In genomic region chr16:4868046-4868445, GRCh38 we compare ENCODE assay signal across 19 cellular contexts. TPM values are rescaled to one million over a fixed set of nuclear protein-coding genes. Genes with fewer than 3 reads are reported as not detected.
DNase-seq lines count a peak whose midpoint lies in the region; ATAC-seq and TF ChIP-seq lines count a peak whose summit lies in the region.
"Had no signal": no experiment of that assay in that cellular context is flagged by ENCODE, and none has a peak within 500 bp of the region (broad histone marks: within the 10 kb centered on the region; RNA-seq: fewer than 3 reads in every experiment).

No MANE protein-coding gene starts in this region.

- H4K20me1 ChIP-seq in neural progenitor cell (ENCODE audit: low read depth): peaks cover 49% of the 10 kb centered on the region

- ATAC-seq in GM19468 (IDR thresholded peaks at IDR 0.05; ENCODE audit: extremely low read depth, unreplicated experiment) (peak; percentile 32), HG03159 (IDR thresholded peaks at IDR 0.05; ENCODE audit: unreplicated experiment) (no peak)

- H2AFZ ChIP-seq in neural progenitor cell (replicated peaks): no peak overlapping the region

- H3K4me2 ChIP-seq in neural progenitor cell: no peak overlapping the region

- CTCF ChIA-PET in Calu3 (lab: Charles Lee): interaction anchor here (1.4 to 2.3 kb wide), 2 partner anchors 47 to 68 kb away, joined by 3 to 9 read pairs; no protein-coding TSS in a partner anchor

- H3K27me3 ChIP-seq in neutrophil: no peaks in the 10 kb centered on the region
- H3K27me3 ChIP-seq in neural progenitor cell: no peaks in the 10 kb centered on the region
- H3K27me3 ChIP-seq: ovary, SJSA1, uterus had no signal

- intact Hi-C loops in Calu3 (cut with micrococcal nuclease; ENCODE audit: unreplicated experiment): loop anchor here (2.0 kb wide), 1 partner anchor 15 kb away; no protein-coding TSS in a partner anchor

- H3K4me1 ChIP-seq in neutrophil (ENCODE audit: control insufficient read depth in 1 of 2, insufficient read depth in 1 of 2, low read depth in 1 of 2, low read length in 1 of 2): peaks cover 66 to 75% of the 10 kb centered on the region in 2 experiments
- H3K4me1 ChIP-seq in neural progenitor cell: no peaks in the 10 kb centered on the region
- H3K4me1 ChIP-seq: SJSA1, uterus had no signal

- H3K36me3 ChIP-seq in neutrophil: peaks cover 65% of the 10 kb centered on the region
- no peaks in the 10 kb centered on the region for H3K36me3 ChIP-seq in neural progenitor cell
- H3K36me3 ChIP-seq: ovary, uterus had no signal

- H3K9ac ChIP-seq in neural progenitor cell: no peak overlapping the region

- H3K36me3 Mint-ChIP-seq in Calu3 (ENCODE audit: insufficient read depth, unreplicated experiment) (peaks cover 43% of the 10 kb centered on the region), brain (peaks cover 49% of the 10 kb centered on the region), neural progenitor cell (peaks cover 19% of the 10 kb centered on the region), endothelial cell (ENCODE audit: low read depth, unreplicated experiment) (peaks cover 47% of the 10 kb centered on the region)

- H3K27me3 Mint-ChIP-seq in Calu3 (ENCODE audit: unreplicated experiment): no peaks in the 10 kb centered on the region
- peaks cover 5% of the 10 kb centered on the region for H3K27me3 Mint-ChIP-seq in brain
- H3K27me3 Mint-ChIP-seq in neural progenitor cell (ENCODE audit: insufficient read depth, low read depth): peaks cover 5% of the 10 kb centered on the region
- peaks cover 4% of the 10 kb centered on the region for H3K27me3 Mint-ChIP-seq in endothelial cell (ENCODE audit: unreplicated experiment)
- H3K27me3 Mint-ChIP-seq: activated CD4-positive, alpha-beta memory T cell treated with anti-CD3 and anti-CD28 coated beads, Interleukin-2, amount 10 ng/mL, durations not matched to agents 7 days and 5 days; activated naive CD4-positive, alpha-beta T cell treated with anti-CD3 and anti-CD28 coated beads, Interleukin-2, amount 10 ng/mL, durations not matched to agents 7 days and 5 days; IgD-negative memory B cell had no signal

- H3K4me3 ChIP-seq in neutrophil (ENCODE audit: low read depth in 1 of 2, low read length in 1 of 2) (no peak overlapping the region), neural progenitor cell (no peak overlapping the region)
- H3K4me3 ChIP-seq: ovary, SJSA1, uterus had no signal

- TF ChIP-seq CTCF in Calu3 (IDR thresholded peaks at IDR 0.05; ENCODE audit: unreplicated experiment) (no peak), brain (conservative IDR thresholded peaks at IDR 0.05) (no peak), neutrophil (IDR thresholded peaks at IDR 0.05) (no peak), neural progenitor cell (IDR thresholded peaks at IDR 0.05) (no peak), endothelial cell (IDR thresholded peaks at IDR 0.05; ENCODE audit: unreplicated experiment) (no peak)

- H3K4me1 Mint-ChIP-seq in Calu3 (ENCODE audit: low read depth, unreplicated experiment): peaks cover 41% of the 10 kb centered on the region
- peaks cover 15% of the 10 kb centered on the region for H3K4me1 Mint-ChIP-seq in brain
- H3K4me1 Mint-ChIP-seq in neural progenitor cell: no peaks in the 10 kb centered on the region
- H3K4me1 Mint-ChIP-seq in endothelial cell (ENCODE audit: unreplicated experiment): no peaks in the 10 kb centered on the region

- H3K27ac Mint-ChIP-seq in Calu3 (ENCODE audit: unreplicated experiment) (peak overlapping the region; percentile 9), brain (peak overlapping the region in 3 of 5 experiments; percentile 53 to 80 (median 70)), neural progenitor cell (no peak overlapping the region), endothelial cell (ENCODE audit: unreplicated experiment) (no peak overlapping the region)
- H3K27ac Mint-ChIP-seq: activated CD4-positive, alpha-beta memory T cell treated with anti-CD3 and anti-CD28 coated beads, Interleukin-2, amount 10 ng/mL, durations not matched to agents 7 days and 5 days; activated naive CD4-positive, alpha-beta T cell treated with anti-CD3 and anti-CD28 coated beads, Interleukin-2, amount 10 ng/mL, durations not matched to agents 7 days and 5 days had no signal

- BruUV-seq in Calu3 (replicated peaks; lab: Mats Ljungman, UMichigan): no TSS peak

- no peaks in the 10 kb centered on the region for H3F3A ChIP-seq in neural progenitor cell (ENCODE audit: low read depth)

- H3K4me3 Mint-ChIP-seq in Calu3 (ENCODE audit: low read depth, unreplicated experiment): peak overlapping the region; percentile 64
- H3K4me3 Mint-ChIP-seq in brain: no peak overlapping the region
- no peak overlapping the region for H3K4me3 Mint-ChIP-seq in neural progenitor cell
- H3K4me3 Mint-ChIP-seq in endothelial cell (ENCODE audit: unreplicated experiment): no peak overlapping the region
- H3K4me3 Mint-ChIP-seq: activated CD4-positive, alpha-beta memory T cell treated with anti-CD3 and anti-CD28 coated beads, Interleukin-2, amount 10 ng/mL, durations not matched to agents 7 days and 5 days; activated naive CD4-positive, alpha-beta T cell treated with anti-CD3 and anti-CD28 coated beads, Interleukin-2, amount 10 ng/mL, durations not matched to agents 7 days and 5 days; IgD-negative memory B cell had no signal

- no peaks in the 10 kb centered on the region for H3K9me3 Mint-ChIP-seq in Calu3 (ENCODE audit: low read depth, unreplicated experiment)
- no peaks in the 10 kb centered on the region for H3K9me3 Mint-ChIP-seq in brain
- no peaks in the 10 kb centered on the region for H3K9me3 Mint-ChIP-seq in neural progenitor cell
- no peaks in the 10 kb centered on the region for H3K9me3 Mint-ChIP-seq in endothelial cell (ENCODE audit: unreplicated experiment)
- H3K9me3 Mint-ChIP-seq: activated CD4-positive, alpha-beta memory T cell treated with anti-CD3 and anti-CD28 coated beads, Interleukin-2, amount 10 ng/mL, durations not matched to agents 7 days and 5 days; activated naive CD4-positive, alpha-beta T cell treated with anti-CD3 and anti-CD28 coated beads, Interleukin-2, amount 10 ng/mL, durations not matched to agents 7 days and 5 days; IgD-negative memory B cell had no signal

- H3K27ac ChIP-seq in neutrophil: peak overlapping the region; percentile 81
- no peak overlapping the region for H3K27ac ChIP-seq in neural progenitor cell
- H3K27ac ChIP-seq: ovary, SJSA1, uterus had no signal

- H3K9me3 ChIP-seq in neutrophil: no peaks in the 10 kb centered on the region
- no peaks in the 10 kb centered on the region for H3K9me3 ChIP-seq in neural progenitor cell (ENCODE audit: low read depth)
- H3K9me3 ChIP-seq: ovary, SJSA1, uterus had no signal

- peaks cover 59% of the 10 kb centered on the region for H3K79me2 ChIP-seq in neural progenitor cell (ENCODE audit: low read depth)

- DNase-seq in Calu3: no peak
- no peak for DNase-seq in neural progenitor cell (ENCODE audit: low spot score)
- no peak for DNase-seq in endothelial cell (ENCODE audit: low spot score)
- no peak for DNase-seq in islet precursor cell
- DNase-seq: activated CD4-positive, alpha-beta memory T cell treated with anti-CD3 and anti-CD28 coated beads, Interleukin-2, amount 10 ng/mL, durations not matched to agents 7 days and 5 days; activated CD4-positive, CD25-positive, alpha-beta regulatory T cell; activated naive CD4-positive, alpha-beta T cell treated with anti-CD3 and anti-CD28 coated beads, Interleukin-2, amount 10 ng/mL, durations not matched to agents 7 days and 5 days; DMS153; H7; mammary epithelial cell; NCI-H748 treated with DMSO at 0.1 percent for 48 hours; ovary; uterus had no signal

RNA-seq across cellular contexts. Expression of gene UBN1, which starts 20.8 kb away (rescaled TPM):
- total RNA-seq in Calu3 (2022) (50.5 and 55.4 TPM in 2 replicates), neural progenitor cell (ENCODE audit: low replicate concordance) (28.4 and 32.7 TPM in 2 replicates), endothelial cell (ENCODE audit: unreplicated experiment) (36.4 TPM)
- 31.7 TPM for polyA plus RNA-seq in brain (ENCODE audit: insufficient read depth, low read depth, low replicate concordance)

RNA-seq across cellular contexts. Expression of gene GLYR1, which starts 21.0 kb away (rescaled TPM):
- total RNA-seq in Calu3 (2022) (158 and 159 TPM in 2 replicates), neural progenitor cell (ENCODE audit: low replicate concordance) (53.0 and 57.0 TPM in 2 replicates), endothelial cell (ENCODE audit: unreplicated experiment) (111 TPM)
- polyA plus RNA-seq in brain (ENCODE audit: insufficient read depth, low read depth, low replicate concordance): 63.6 TPM

Comparison
In these comparisons a context has a peak if more than half of its experiments do, and no peak if none do; other contexts are left out.
1. H3K27ac Mint-ChIP-seq: peak in Calu3 (single experiment) and brain (3 of 5); none in neural progenitor cell (single experiment) and endothelial cell (single experiment).